ENCODE assay signal across 13 cellular contexts in the genomic region with DNA sequence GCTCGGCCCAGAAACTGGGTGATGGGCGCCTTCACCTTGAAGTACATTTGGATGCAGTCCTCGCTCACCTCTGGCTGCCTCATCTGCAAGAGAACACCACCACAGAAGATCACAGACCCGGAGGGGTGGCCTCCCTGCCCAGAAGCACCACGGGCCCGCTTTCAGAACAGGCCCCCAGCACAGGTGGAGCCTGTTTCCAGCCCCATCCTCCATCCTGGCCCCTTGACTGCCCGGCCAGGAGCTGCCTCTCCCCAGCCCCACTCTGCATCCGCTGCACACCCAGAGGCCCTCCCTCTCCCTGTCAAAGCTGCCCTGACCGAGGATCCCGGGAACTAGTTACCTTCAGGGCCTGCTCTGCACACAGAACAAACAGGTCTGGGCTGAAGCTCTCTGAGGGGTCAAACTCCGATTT. TPM values are rescaled to one million over a fixed set of nuclear protein-coding genes. Genes with fewer than 3 reads are reported as not detected.
DNase-seq lines count a peak whose midpoint lies in the region; ATAC-seq and TF ChIP-seq lines count a peak whose summit lies in the region.
"Had no signal": no experiment of that assay in that cellular context is flagged by ENCODE, and none has a peak within 500 bp of the region (broad histone marks: within the 10 kb centered on the region; RNA-seq: fewer than 3 reads in every experiment).

No MANE protein-coding gene starts in this region.

- H3K27ac ChIP-seq in HEK293 (ENCODE audit: extremely low read depth, low read depth, low read length): no peak overlapping the region
- H3K27ac ChIP-seq in iPS-20b (ENCODE audit: low read length): no peak overlapping the region
- H3K27ac ChIP-seq: tibial nerve had no signal

- H3K9me3 ChIP-seq in HEK293 (ENCODE audit: control insufficient read depth, insufficient read depth, low read depth, low read length): no peaks in the 10 kb centered on the region
- H3K9me3 ChIP-seq in iPS-20b (ENCODE audit: insufficient read depth, low read depth, low read length): no peaks in the 10 kb centered on the region
- no peaks in the 10 kb centered on the region for H3K9me3 ChIP-seq in MG63
- H3K9me3 ChIP-seq: tibial nerve had no signal

- H3K27me3 ChIP-seq in iPS-20b (ENCODE audit: insufficient read depth, low read length) (no peaks in the 10 kb centered on the region; the same call in 1 of the 2 replicates), MG63 (no peaks in the 10 kb centered on the region)

- H3K9ac ChIP-seq in iPS-20b (ENCODE audit: low read depth, low read length): peak overlapping the region; percentile 21; the same call in 1 of the 2 replicates

- H3K4me3 ChIP-seq in HEK293 (ENCODE audit: low read depth, low read length) (no peak overlapping the region), astrocyte of the cerebellum (ENCODE audit: low read depth, low read length) (peak overlapping the region; percentile 48), iPS-20b (ENCODE audit: low read length) (peak overlapping the region; percentile 58), MG63 (no peak overlapping the region; the same call in 1 of the 2 replicates)
- H3K4me3 ChIP-seq: lung had no signal

- H3K4me1 Mint-ChIP-seq in activated CD8-positive, alpha-beta memory T cell treated with anti-CD3 and anti-CD28 coated beads, Interleukin-2, amount 10 ng/mL, durations not matched to agents 7 days and 5 days: peaks cover 8% of the 10 kb centered on the region
- H3K4me1 Mint-ChIP-seq in activated CD4-positive, alpha-beta T cell treated with anti-CD3 and anti-CD28 coated beads, Interleukin-2, amount 10 ng/mL, durations not matched to agents 24 days and 14 days: peaks cover 2% of the 10 kb centered on the region

- TF ChIP-seq CTCF in HEK293 (tag by site-specific recombination; IDR thresholded peaks at IDR 0.05) (no peak), astrocyte of the cerebellum (IDR thresholded peaks at IDR 0.05; ENCODE audit: low read depth, low read length, missing control alignments) (no peak)

- H3K9me3 Mint-ChIP-seq in activated CD8-positive, alpha-beta memory T cell treated with anti-CD3 and anti-CD28 coated beads, Interleukin-2, amount 10 ng/mL, durations not matched to agents 7 days and 5 days (ENCODE audit: low read depth): no peaks in the 10 kb centered on the region
- no peaks in the 10 kb centered on the region for H3K9me3 Mint-ChIP-seq in activated CD4-positive, alpha-beta T cell treated with anti-CD3 and anti-CD28 coated beads, Interleukin-2, amount 10 ng/mL, durations not matched to agents 24 days and 14 days
- H3K9me3 Mint-ChIP-seq: activated T-helper 1 cell treated with anti-CD3 and anti-CD28 coated beads, Interleukin-12 subunit alpha, Interleukin-12 subunit beta, Interleukin-2, Interleukin-4 antibody, amounts not matched to agents 30 ng/mL and 10 ng/mL and 1 ng/mL, durations not matched to agents 14 hours and 24 hours and 36 hours had no signal

- H3K4me3 Mint-ChIP-seq in activated CD8-positive, alpha-beta memory T cell treated with anti-CD3 and anti-CD28 coated beads, Interleukin-2, amount 10 ng/mL, durations not matched to agents 7 days and 5 days: no peak overlapping the region
- no peak overlapping the region for H3K4me3 Mint-ChIP-seq in activated CD4-positive, alpha-beta T cell treated with anti-CD3 and anti-CD28 coated beads, Interleukin-2, amount 10 ng/mL, durations not matched to agents 24 days and 14 days
- H3K4me3 Mint-ChIP-seq: activated T-helper 1 cell treated with anti-CD3 and anti-CD28 coated beads, Interleukin-12 subunit alpha, Interleukin-12 subunit beta, Interleukin-2, Interleukin-4 antibody, amounts not matched to agents 30 ng/mL and 10 ng/mL and 1 ng/mL, durations not matched to agents 14 hours and 24 hours and 36 hours had no signal

- no peaks in the 10 kb centered on the region for H3K36me3 ChIP-seq in HEK293 (ENCODE audit: control insufficient read depth in 2 of 2, insufficient read depth in 1 of 2, low read length in 2 of 2)
- no peaks in the 10 kb centered on the region for H3K36me3 ChIP-seq in iPS-20b (ENCODE audit: insufficient read depth, low read depth, low read length)
- no peaks in the 10 kb centered on the region for H3K36me3 ChIP-seq in MG63
- H3K36me3 ChIP-seq: tibial nerve had no signal

- ATAC-seq in sciatic nerve: no peak
- ATAC-seq in activated CD8-positive, alpha-beta memory T cell treated with anti-CD3 and anti-CD28 coated beads, Interleukin-2, amount 10 ng/mL, durations not matched to agents 7 days and 5 days: no peak
- no peak for ATAC-seq in GM18867 (IDR thresholded peaks at IDR 0.05; ENCODE audit: unreplicated experiment)

- POLR2A ChIA-PET in HEK293 (lab: Yijun Ruan, JAX): no interaction called here

- no peaks in the 10 kb centered on the region for H3K36me3 Mint-ChIP-seq in activated CD8-positive, alpha-beta memory T cell treated with anti-CD3 and anti-CD28 coated beads, Interleukin-2, amount 10 ng/mL, durations not matched to agents 7 days and 5 days
- no peaks in the 10 kb centered on the region for H3K36me3 Mint-ChIP-seq in activated CD4-positive, alpha-beta T cell treated with anti-CD3 and anti-CD28 coated beads, Interleukin-2, amount 10 ng/mL, durations not matched to agents 24 days and 14 days (ENCODE audit: low read depth)

- H3K4me1 ChIP-seq in HEK293 (ENCODE audit: control insufficient read depth, insufficient read depth, low read length) (no peaks in the 10 kb centered on the region), iPS-20b (ENCODE audit: insufficient read depth, low read length) (no peaks in the 10 kb centered on the region)

- intact Hi-C loops in sciatic nerve (cut with DNase I): no loop called here
- intact Hi-C loops in activated CD4-positive, alpha-beta T cell treated with anti-CD3 and anti-CD28 coated beads, Interleukin-2, amount 10 ng/mL, durations not matched to agents 24 days and 14 days (cut with micrococcal nuclease): loop anchor here (2.0 to 5.0 kb wide), 2 partner anchors 183 to 366 kb away; a partner anchor contains a TSS

- in situ Hi-C loops in astrocyte of the cerebellum (cut with HindIII; ENCODE audit: low sequenced_read_pairs): no loop called here

- DNase-seq in astrocyte of the cerebellum (ENCODE audit: low read depth) (no peak), sciatic nerve (ENCODE audit: low spot score) (peak; percentile 50), MG63 (no peak)
- no peak for DNase-seq in activated CD8-positive, alpha-beta memory T cell treated with anti-CD3 and anti-CD28 coated beads, Interleukin-2, amount 10 ng/mL, durations not matched to agents 7 days and 5 days
- DNase-seq in activated CD4-positive, alpha-beta T cell treated with anti-CD3 and anti-CD28 coated beads, Interleukin-2, amount 10 ng/mL, durations not matched to agents 24 days and 14 days: no peak
- DNase-seq: GF-D8; stimulated activated CD4-positive, alpha-beta T cell treated with anti-CD3 and anti-CD28 coated beads, Interleukin-2, amount 100 ng/mL, for 48 hours had no signal

- CTCF ChIA-PET in HEK293 (lab: Yijun Ruan, JAX): interaction anchor here (3.4 kb wide), 1 partner anchor 183 kb away, joined by 23 read pairs; no protein-coding TSS in a partner anchor
- CTCF ChIA-PET in activated CD8-positive, alpha-beta memory T cell treated with anti-CD3 and anti-CD28 coated beads, Interleukin-2, amount 10 ng/mL, durations not matched to agents 7 days and 5 days (lab: Charles Lee): no interaction called here

- peaks cover 43% of the 10 kb centered on the region for H3K27me3 Mint-ChIP-seq in activated CD8-positive, alpha-beta memory T cell treated with anti-CD3 and anti-CD28 coated beads, Interleukin-2, amount 10 ng/mL, durations not matched to agents 7 days and 5 days
- peaks cover 30% of the 10 kb centered on the region for H3K27me3 Mint-ChIP-seq in activated CD4-positive, alpha-beta T cell treated with anti-CD3 and anti-CD28 coated beads, Interleukin-2, amount 10 ng/mL, durations not matched to agents 24 days and 14 days

- H3K27ac Mint-ChIP-seq in activated CD8-positive, alpha-beta memory T cell treated with anti-CD3 and anti-CD28 coated beads, Interleukin-2, amount 10 ng/mL, durations not matched to agents 7 days and 5 days: no peak overlapping the region
- H3K27ac Mint-ChIP-seq in activated CD4-positive, alpha-beta T cell treated with anti-CD3 and anti-CD28 coated beads, Interleukin-2, amount 10 ng/mL, durations not matched to agents 24 days and 14 days: no peak overlapping the region
- H3K27ac Mint-ChIP-seq: activated T-helper 1 cell treated with anti-CD3 and anti-CD28 coated beads, Interleukin-12 subunit alpha, Interleukin-12 subunit beta, Interleukin-2, Interleukin-4 antibody, amounts not matched to agents 30 ng/mL and 10 ng/mL and 1 ng/mL, durations not matched to agents 14 hours and 24 hours and 36 hours had no signal

TF ChIP-seq in HEK293, 187 proteins besides CTCF, POLR2A, EP300 and RAD21:
- TF ChIP-seq ZBTB17 (tag by site-specific recombination; IDR thresholded peaks at IDR 0.05): peak; percentile 38; the same call in 1 of the 2 replicates
- no peak for TF ChIP-seq ZSCAN16 (tag by site-specific recombination; IDR thresholded peaks at IDR 0.05)

RNA-seq across cellular contexts. Expression of a gene that starts 0.7 kb away (rescaled TPM):
- 1.1 TPM for total RNA-seq in sciatic nerve
- total RNA-seq in activated CD8-positive, alpha-beta memory T cell treated with anti-CD3 and anti-CD28 coated beads, Interleukin-2, amount 10 ng/mL, durations not matched to agents 7 days and 5 days: not detected
- total RNA-seq in MG63 (2014; rRNA removed; shearing (Covaris generic); ENCODE audit: low replicate concordance): 0.33 TPM in 1 of 2 replicates, not detected in the other
- total RNA-seq in activated CD4-positive, alpha-beta T cell treated with anti-CD3 and anti-CD28 coated beads, Interleukin-2, amount 10 ng/mL, durations not matched to agents 24 days and 14 days: not detected in 2 replicates
- total RNA-seq: activated T-helper 1 cell treated with anti-CD3 and anti-CD28 coated beads, Interleukin-12 subunit alpha, Interleukin-12 subunit beta, Interleukin-2, Interleukin-4 antibody, amounts not matched to agents 30 ng/mL and 10 ng/mL and 1 ng/mL, durations not matched to agents 14 hours and 24 hours and 36 hours had no signal

Comparison
In these comparisons a context has a peak if more than half of its experiments do, and no peak if none do; other contexts are left out.
1. H3K4me3 ChIP-seq: peak in astrocyte of the cerebellum (single experiment) and iPS-20b (single experiment); none in HEK293 (single experiment) and MG63 (single experiment).